1 cellular context compared by ENCODE assay signal in genomic region chr5:171363846-171364245, GRCh38.
TF ChIP-seq lines count a peak whose summit lies in the region.

No MANE protein-coding gene starts in this region.

TF ChIP-seq in K562, 482 proteins besides CTCF, POLR2A, EP300 and RAD21 (continues in another document):
- TF ChIP-seq E4F1 (CRISPR knock-in tag; IDR thresholded peaks at IDR 0.05; ENCODE audit: borderline replicate concordance) (no peak), E2F8 (IDR thresholded peaks at IDR 0.05; ENCODE audit: low read depth, partially characterized antibody) (no peak), SPI1 (IDR thresholded peaks at IDR 0.05; ENCODE audit: borderline replicate concordance, low read depth, low read length) (0 out of 2 replicates have a peak, but pooled peaks have one; percentile 11), SOX6 (IDR thresholded peaks at IDR 0.05) (peak; percentile 51; the same call in 1 of the 2 replicates), CCAR2 (IDR thresholded peaks at IDR 0.05; ENCODE audit: low read depth, low read length) (no peak), FOXK2 (conservative IDR thresholded peaks at IDR 0.05 in 1 of 2, IDR thresholded peaks at IDR 0.05 in 1 of 2; ENCODE audit: low read depth in 2 of 2) (no peak), BMI1 (IDR thresholded peaks at IDR 0.05; ENCODE audit: low read length) (no peak), SAP30 (IDR thresholded peaks at IDR 0.05; ENCODE audit: borderline replicate concordance, insufficient read depth, low read depth, low read length, poor library complexity, severe bottlenecking) (no peak), TEAD4 (IDR thresholded peaks at IDR 0.05; ENCODE audit: low read length) (peak; percentile 48; the same call in 1 of the 2 replicates), TEAD4 (CRISPR knock-in tag; IDR thresholded peaks at IDR 0.05; ENCODE audit: borderline replicate concordance) (no peak), ZNF57 (CRISPR knock-in tag; IDR thresholded peaks at IDR 0.05) (no peak), TAL1 (IDR thresholded peaks at IDR 0.05) (peak; percentile 30), RBM17 (IDR thresholded peaks at IDR 0.05; ENCODE audit: borderline replicate concordance, low read depth, low read length) (no peak), FOXP1 (CRISPR knock-in tag; IDR thresholded peaks at IDR 0.05) (no peak), HMGXB4 (CRISPR knock-in tag; IDR thresholded peaks at IDR 0.05) (no peak), ZNF668 (CRISPR knock-in tag; IDR thresholded peaks at IDR 0.05) (no peak), ESRRB (CRISPR knock-in tag; IDR thresholded peaks at IDR 0.05; ENCODE audit: borderline replicate concordance) (no peak), MEF2D (tag; conservative IDR thresholded peaks at IDR 0.05; ENCODE audit: low read depth) (no peak), MXD1 (CRISPR knock-in tag; IDR thresholded peaks at IDR 0.05; ENCODE audit: borderline replicate concordance, poor library complexity, severe bottlenecking) (no peak), TBL1XR1 (IDR thresholded peaks at IDR 0.05; ENCODE audit: low read length in 2 of 2) (no peak), NR4A1 (CRISPR knock-in tag; IDR thresholded peaks at IDR 0.05) (no peak), NR4A1 (tag; IDR thresholded peaks at IDR 0.05) (no peak), MBD2 (IDR thresholded peaks at IDR 0.05; ENCODE audit: borderline replicate concordance, low read depth) (no peak), ZNF717 (CRISPR knock-in tag; IDR thresholded peaks at IDR 0.05) (no peak), E2F1 (CRISPR knock-in tag; IDR thresholded peaks at IDR 0.05) (no peak), EZH2 (IDR thresholded peaks at IDR 0.05; ENCODE audit: borderline replicate concordance, low read depth, low read length) (no peak), TCFL5 (CRISPR knock-in tag; conservative IDR thresholded peaks at IDR 0.05) (no peak), RHOXF2B (CRISPR knock-in tag; conservative IDR thresholded peaks at IDR 0.05) (no peak), SMARCB1 (IDR thresholded peaks at IDR 0.05; ENCODE audit: insufficient read length, low read depth) (no peak), CBFA2T3 (IDR thresholded peaks at IDR 0.05) (peak; percentile 48), GTF2F1 (IDR thresholded peaks at IDR 0.05; ENCODE audit: low read depth, low read length) (no peak), KDM1A (IDR thresholded peaks at IDR 0.05) (peak in 1 of 2 experiments; percentile 24; a peak in 1 of 4 replicates), RCOR1 (IDR thresholded peaks at IDR 0.05; ENCODE audit: borderline replicate concordance in 1 of 2, low read depth in 2 of 2, low read length in 2 of 2) (peak in 1 of 2 experiments; percentile 83; a peak in 2 of 4 replicates), GABPB2 (CRISPR knock-in tag; conservative IDR thresholded peaks at IDR 0.05) (no peak), RFX5 (IDR thresholded peaks at IDR 0.05; ENCODE audit: low read depth, low read length) (no peak), PTBP1 (IDR thresholded peaks at IDR 0.05; ENCODE audit: low read depth, low read length) (no peak), FOXA1 (IDR thresholded peaks at IDR 0.05; ENCODE audit: borderline replicate concordance) (no peak), MCM3 (IDR thresholded peaks at IDR 0.05) (no peak), FOXK1 (CRISPR knock-in tag; IDR thresholded peaks at IDR 0.05; ENCODE audit: borderline replicate concordance) (no peak), ATF7 (IDR thresholded peaks at IDR 0.05) (no peak), SMAD1 (IDR thresholded peaks at IDR 0.05; ENCODE audit: low read depth, low read length, partially characterized antibody) (no peak), RBM39 (optimal IDR thresholded peaks at IDR 0.05; ENCODE audit: low read depth, low read length) (no peak), MXI1 (IDR thresholded peaks at IDR 0.05; ENCODE audit: low read depth, low read length) (no peak), TFAP4 (CRISPR knock-in tag; IDR thresholded peaks at IDR 0.05; ENCODE audit: borderline replicate concordance) (no peak), ARHGAP35 (IDR thresholded peaks at IDR 0.05; ENCODE audit: partially characterized antibody) (no peak), TCF3 (CRISPR knock-in tag; IDR thresholded peaks at IDR 0.05) (no peak), ZBTB26 (CRISPR knock-in tag; IDR thresholded peaks at IDR 0.05) (no peak), ZNF512 (tag; IDR thresholded peaks at IDR 0.05) (peak; percentile 71; the same call in 1 of the 2 replicates)
